ENCODE assay signal across 8 cellular contexts in genomic region chr18:74292541-74292858, GRCh38. TPM values are rescaled to one million over a fixed set of nuclear protein-coding genes. Genes with fewer than 3 reads are reported as not detected.
DNase-seq lines count a peak whose midpoint lies in the region; ATAC-seq, FAIRE-seq and TF ChIP-seq lines count a peak whose summit lies in the region.

No MANE protein-coding gene starts in this region.

- no peaks in the 10 kb centered on the region for H3K9me3 ChIP-seq in SK-N-SH
- no peaks in the 10 kb centered on the region for H3K9me3 ChIP-seq in keratinocyte (ENCODE audit: control insufficient read depth, low read depth, low read length)

- no peaks in the 10 kb centered on the region for H3K27me3 Mint-ChIP-seq in activated naive CD8-positive, alpha-beta T cell

- FAIRE-seq in keratinocyte (lab: Jason Lieb, UNC) = no peak

- peak overlapping the region; percentile 92 for H3K27ac Mint-ChIP-seq in activated naive CD8-positive, alpha-beta T cell

- H3K4me2 ChIP-seq in SK-N-SH (peak overlapping the region; percentile 86), keratinocyte (ENCODE audit: control insufficient read depth, extremely low read depth, insufficient read depth, low read depth, low read length) (peak overlapping the region; percentile 85)

- no peak for TF ChIP-seq EP300 in SK-N-SH (IDR thresholded peaks at IDR 0.05; ENCODE audit: borderline replicate concordance in 1 of 2, low read depth in 1 of 2, low read length in 1 of 2)

- H3K9me3 Mint-ChIP-seq in activated naive CD8-positive, alpha-beta T cell (ENCODE audit: low read depth) = no peaks in the 10 kb centered on the region

- no peak for TF ChIP-seq RAD21 in SK-N-SH (IDR thresholded peaks at IDR 0.05; ENCODE audit: low read length)

- no peaks in the 10 kb centered on the region for H3F3A ChIP-seq in SK-N-SH (replicated peaks; ENCODE audit: insufficient read depth)

- H2AFZ ChIP-seq in SK-N-SH (ENCODE audit: low read depth) (peak overlapping the region; percentile 64; the same call in 1 of the 2 replicates), keratinocyte (ENCODE audit: control insufficient read depth, low read length) (peak overlapping the region; percentile 97)

- dilution Hi-C loops in keratinocyte (cut with MboI; ENCODE audit: extremely low pct_ligation_motif_present, low sequenced_read_pairs) = no loop called here

- 40% methylated on average over 4 of the region's 4 CpGs for WGBS in SK-N-SH (ENCODE audit: low lambda C conversion rate)

- H3K36me3 ChIP-seq in SK-N-SH (replicated peaks in 1 of 2; ENCODE audit: control insufficient read depth in 1 of 2, insufficient read depth in 2 of 2, low read length in 1 of 2) = no peaks in the 10 kb centered on the region
- H3K36me3 ChIP-seq in keratinocyte (ENCODE audit: control insufficient read depth in 2 of 2, extremely low read depth in 1 of 2, insufficient read depth in 2 of 2, low read length in 2 of 2) = no peaks in the 10 kb centered on the region

- peaks cover 2% of the 10 kb centered on the region for H3K36me3 Mint-ChIP-seq in activated naive CD8-positive, alpha-beta T cell

- no peaks in the 10 kb centered on the region for H3K9me1 ChIP-seq in keratinocyte (ENCODE audit: control insufficient read depth, extremely low read depth, insufficient read depth, low read length)

- H3K4me3 Mint-ChIP-seq in activated naive CD8-positive, alpha-beta T cell = peak overlapping the region; percentile 97

- CTCF ChIA-PET in SK-N-SH (lab: Yijun Ruan, JAX) = interaction anchor here (3.4 kb wide), 1 partner anchor 50 kb away, joined by 19 read pairs; no protein-coding TSS in a partner anchor

- H3K9ac ChIP-seq in SK-N-SH (no peak overlapping the region), keratinocyte (ENCODE audit: control insufficient read depth, extremely low read depth, insufficient read depth, low read length) (peak overlapping the region; percentile 67)

- H3K9me2 ChIP-seq in SK-N-SH = no peaks in the 10 kb centered on the region

- H3K27me3 ChIP-seq in SK-N-SH (ENCODE audit: insufficient read depth) (no peaks in the 10 kb centered on the region), keratinocyte (ENCODE audit: control insufficient read depth, extremely low read depth, insufficient read depth, low read length) (no peaks in the 10 kb centered on the region)

- ATAC-seq in SK-N-SH treated with all-trans-retinoic acid at 6 μM for 48 hours (no peak), GM21619 (IDR thresholded peaks at IDR 0.05; ENCODE audit: unreplicated experiment) (no peak), HG03442 (IDR thresholded peaks at IDR 0.05; ENCODE audit: unreplicated experiment) (no peak)

- no peak for DNase-seq in SK-N-SH
- no peak for DNase-seq in keratinocyte (ENCODE audit: low read depth, low spot score)
- DNase-seq in substantia nigra (lab: John Stamatoyannopoulos, UW) = no peak
- no peak for DNase-seq in NCI-H345 treated with DMSO at 0.1 percent for 48 hours (lab: John Stamatoyannopoulos, UW; ENCODE audit: unreplicated experiment)

- POLR2A ChIA-PET in SK-N-SH (lab: Yijun Ruan, JAX) = no interaction called here

- H3K4me3 ChIP-seq in SK-N-SH (ENCODE audit: low read depth in 2 of 2, low read length in 1 of 2) = peak overlapping the region; percentile 67 to 96
- peak overlapping the region; percentile 71 to 92 (median 79) for H3K4me3 ChIP-seq in keratinocyte (ENCODE audit: control insufficient read depth in 2 of 3, extremely low read depth in 1 of 3, insufficient read depth in 2 of 3, low read depth in 1 of 3, low read length in 3 of 3)

- H3K27ac ChIP-seq in SK-N-SH (ENCODE audit: low read depth in 2 of 2, low read length in 1 of 2) = peak overlapping the region in 1 of 2 experiments; percentile 82; a peak in 2 of 4 replicates
- no peak overlapping the region for H3K27ac ChIP-seq in keratinocyte (ENCODE audit: control insufficient read depth, insufficient read depth, low read length)
- H3K27ac ChIP-seq in substantia nigra (ENCODE audit: low read depth, low read length, poor library complexity, severe bottlenecking) = peak overlapping the region; percentile 70

- H3K4me1 Mint-ChIP-seq in activated naive CD8-positive, alpha-beta T cell (ENCODE audit: low read depth) = peaks cover 18% of the 10 kb centered on the region

- H4K20me1 ChIP-seq in SK-N-SH (ENCODE audit: insufficient read depth) (no peaks in the 10 kb centered on the region), keratinocyte (ENCODE audit: control insufficient read depth, extremely low read depth, insufficient read depth, low read length) (no peaks in the 10 kb centered on the region)

- H3K79me2 ChIP-seq in SK-N-SH (ENCODE audit: insufficient read depth) (no peaks in the 10 kb centered on the region), keratinocyte (ENCODE audit: control insufficient read depth, insufficient read depth, low read length) (no peaks in the 10 kb centered on the region)

- H3K4me1 ChIP-seq in SK-N-SH (ENCODE audit: control insufficient read depth in 1 of 2, insufficient read depth in 2 of 2, low read depth in 1 of 2, low read length in 1 of 2) (peaks cover 0 to 17% of the 10 kb centered on the region in 2 experiments; a peak in 1 of 4 replicates), keratinocyte (ENCODE audit: control insufficient read depth, extremely low read depth, insufficient read depth, low read length) (no peaks in the 10 kb centered on the region)

- TF ChIP-seq CTCF in SK-N-SH (IDR thresholded peaks at IDR 0.05) = no peak
- no peak for TF ChIP-seq CTCF in keratinocyte (optimal IDR thresholded peaks at IDR 0.05 in 1 of 3, IDR thresholded peaks at IDR 0.05 in 1 of 3, conservative IDR thresholded peaks at IDR 0.05 in 1 of 3; ENCODE audit: extremely low read depth in 1 of 3, insufficient read depth in 2 of 3, low read length in 3 of 3)

TF ChIP-seq in SK-N-SH, 30 proteins besides CTCF, POLR2A, EP300 and RAD21 (continues in another document):
- TF ChIP-seq NRF1 (IDR thresholded peaks at IDR 0.05; ENCODE audit: low read depth, low read length) (no peak), USF2 (IDR thresholded peaks at IDR 0.05; ENCODE audit: borderline replicate concordance, low read depth, low read length) (no peak), RFX5 (IDR thresholded peaks at IDR 0.05; ENCODE audit: low read length) (no peak)

TF ChIP-seq in SK-N-SH treated with all-trans-retinoic acid at 6 μM for 48 hours, 23 proteins besides CTCF, POLR2A, EP300 and RAD21:
- TF ChIP-seq GLIS3 (CRISPR knock-in tag; IDR thresholded peaks at IDR 0.05) (no peak), ZNF70 (CRISPR knock-in tag; IDR thresholded peaks at IDR 0.05) (no peak), ZNF8 (CRISPR knock-in tag; IDR thresholded peaks at IDR 0.05) (no peak), ARNTL (CRISPR knock-in tag; IDR thresholded peaks at IDR 0.05; ENCODE audit: borderline replicate concordance, low read depth) (no peak), TOX (CRISPR knock-in tag; IDR thresholded peaks at IDR 0.05; ENCODE audit: borderline replicate concordance) (no peak), OSR1 (CRISPR knock-in tag; IDR thresholded peaks at IDR 0.05) (no peak)

RNA-seq across cellular contexts. Expression of gene CYB5A, which starts 0.7 kb away (rescaled TPM):
- polyA plus RNA-seq in SK-N-SH (2012; rRNA removed) (39.0 and 42.1 TPM in 2 replicates), keratinocyte (42.2 to 49.4 TPM (median 42.6 TPM) in 3 replicates)
- polyA plus RNA-seq in SK-N-SH (2012; cell fraction: cytosol; rRNA removed) = 37.2 and 43.2 TPM in 2 replicates
- polyA plus RNA-seq in SK-N-SH (2012; cell fraction: nucleus; rRNA removed) = 10.5 and 19.3 TPM in 2 replicates
- polyA plus RNA-seq in keratinocyte (2011; ENCODE audit: low read depth) = 21.2 TPM
- polyA plus RNA-seq in keratinocyte (2011; cell fraction: cytosol; rRNA removed) = 31.7 and 38.7 TPM in 2 replicates
- polyA plus RNA-seq in keratinocyte (2011; cell fraction: nucleus; rRNA removed) = 13.9 and 20.7 TPM in 2 replicates
- polyA plus RNA-seq in keratinocyte (2012; ENCODE audit: low replicate concordance) = 33.7 and 62.8 TPM in 2 replicates
- polyA minus RNA-seq in keratinocyte = 8.3 to 12.6 TPM (median 11.9 TPM) in 3 replicates
- 24.6 TPM for polyA minus RNA-seq in keratinocyte (2011; cell fraction: cytosol; rRNA and poly(A)+ RNA removed)
- polyA minus RNA-seq in keratinocyte (2011; cell fraction: nucleus; rRNA and poly(A)+ RNA removed) = 1.1 and 3.3 TPM in 2 replicates

RNA-seq across cellular contexts. Expression of gene C18orf63, which starts 23.1 kb away (rescaled TPM):
- polyA plus RNA-seq in SK-N-SH (2012; rRNA removed) (not detected in 2 replicates), keratinocyte (not detected in 3 replicates)
- polyA plus RNA-seq in SK-N-SH (2012; cell fraction: cytosol; rRNA removed) = not detected in 2 replicates
- not detected in 2 replicates for polyA plus RNA-seq in SK-N-SH (2012; cell fraction: nucleus; rRNA removed)
- not detected for polyA plus RNA-seq in keratinocyte (2011; ENCODE audit: low read depth)
- not detected in 2 replicates for polyA plus RNA-seq in keratinocyte (2011; cell fraction: cytosol; rRNA removed)
- polyA plus RNA-seq in keratinocyte (2011; cell fraction: nucleus; rRNA removed) = not detected in 2 replicates
- polyA plus RNA-seq in keratinocyte (2012; ENCODE audit: low replicate concordance) = not detected in 2 replicates
- not detected in 3 replicates for polyA minus RNA-seq in keratinocyte
- polyA minus RNA-seq in keratinocyte (2011; cell fraction: cytosol; rRNA and poly(A)+ RNA removed) = not detected
- polyA minus RNA-seq in keratinocyte (2011; cell fraction: nucleus; rRNA and poly(A)+ RNA removed) = not detected in 2 replicates
